23 cellular contexts compared by ENCODE assay signal in the genomic region with DNA sequence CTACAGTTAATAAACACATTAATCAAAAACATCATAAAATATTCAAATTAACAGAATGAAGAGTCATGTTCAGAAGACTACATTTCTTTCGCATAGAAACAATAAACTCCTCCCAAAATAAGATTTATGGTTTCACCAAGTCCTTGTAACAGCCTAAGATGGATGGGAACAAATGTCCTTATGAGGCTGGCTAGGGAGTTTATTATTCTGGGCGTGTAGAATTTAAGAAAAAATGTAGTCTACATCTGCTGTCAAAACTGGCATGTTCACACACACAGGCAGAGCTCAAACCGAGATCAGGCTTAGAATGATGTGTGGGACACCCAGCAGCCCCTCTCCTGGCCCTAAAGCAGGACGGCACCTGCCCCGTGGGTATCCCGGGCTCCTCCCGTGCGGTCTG.
"Had no signal": no experiment of that assay in that cellular context is flagged by ENCODE, and none has a peak within 500 bp of the region (broad histone marks: within the 10 kb centered on the region; RNA-seq: fewer than 3 reads in every experiment).

No MANE protein-coding gene starts in this region.

- H3K27me3 ChIP-seq: dorsolateral prefrontal cortex, gastrocnemius medialis, left lung, pancreas, right lobe of liver, spleen, tibial nerve, upper lobe of right lung, uterus had no signal

- H3K36me3 ChIP-seq: gastrocnemius medialis, pancreas, right lobe of liver, upper lobe of right lung, uterus had no signal

- H3K27ac Mint-ChIP-seq: stimulated activated memory B cell treated with anti-CD40 and anti-IgM and Interleukin-4, amounts not matched to agents 10 μg/mL and 1 μg/mL and 100 μg/mL, for 72 hours; stimulated activated naive CD8-positive, alpha-beta T cell treated with anti-CD3 and anti-CD28 coated beads, Interleukin-15, Interleukin-2, amounts not matched to agents 100 ng/mL and 50 ng/mL, for 24 hours had no signal

- H3K9me3 Mint-ChIP-seq: stimulated activated memory B cell treated with anti-CD40 and anti-IgM and Interleukin-4, amounts not matched to agents 10 μg/mL and 1 μg/mL and 100 μg/mL, for 72 hours; stimulated activated naive CD8-positive, alpha-beta T cell treated with anti-CD3 and anti-CD28 coated beads, Interleukin-15, Interleukin-2, amounts not matched to agents 100 ng/mL and 50 ng/mL, for 24 hours had no signal

- H3K27ac ChIP-seq: left lung, pancreas, right lobe of liver, skin epidermis, spleen, thoracic aorta, tibial nerve, upper lobe of right lung, uterus had no signal

- H3K4me1 ChIP-seq: gastrocnemius medialis, left lung, pancreas, right lobe of liver, tibial nerve, upper lobe of right lung, uterus had no signal

- H3K4me3 Mint-ChIP-seq: naive thymus-derived CD8-positive, alpha-beta T cell; stimulated activated memory B cell treated with anti-CD40 and anti-IgM and Interleukin-4, amounts not matched to agents 10 μg/mL and 1 μg/mL and 100 μg/mL, for 72 hours; stimulated activated naive CD8-positive, alpha-beta T cell treated with anti-CD3 and anti-CD28 coated beads, Interleukin-15, Interleukin-2, amounts not matched to agents 100 ng/mL and 50 ng/mL, for 24 hours had no signal

- H3K27me3 Mint-ChIP-seq: naive thymus-derived CD8-positive, alpha-beta T cell; progenitor cell of endocrine pancreas; stimulated activated memory B cell treated with anti-CD40 and anti-IgM and Interleukin-4, amounts not matched to agents 10 μg/mL and 1 μg/mL and 100 μg/mL, for 72 hours; stimulated activated naive CD8-positive, alpha-beta T cell treated with anti-CD3 and anti-CD28 coated beads, Interleukin-15, Interleukin-2, amounts not matched to agents 100 ng/mL and 50 ng/mL, for 24 hours had no signal

- H3K4me3 ChIP-seq: dorsolateral prefrontal cortex, gastrocnemius medialis, left lung, pancreas, right lobe of liver, skin epidermis, spleen, thoracic aorta, tibial nerve, upper lobe of right lung, uterus had no signal

- H3K9me3 ChIP-seq: gastrocnemius medialis, left lung, pancreas, right lobe of liver, spleen, thoracic aorta, tibial nerve, upper lobe of right lung, uterus had no signal

- H3K4me1 Mint-ChIP-seq: naive thymus-derived CD8-positive, alpha-beta T cell; stimulated activated memory B cell treated with anti-CD40 and anti-IgM and Interleukin-4, amounts not matched to agents 10 μg/mL and 1 μg/mL and 100 μg/mL, for 72 hours had no signal

- DNase-seq: dorsolateral prefrontal cortex; effector CD4-positive, alpha-beta T cell; gastrocnemius medialis; head of caudate nucleus; mammary epithelial cell; mesendoderm; midbrain; occipital lobe; pancreas; spleen; stimulated activated CD4-positive, alpha-beta T cell treated with anti-CD3 and anti-CD28 coated beads, Interleukin-4, amount 100 ng/mL, for 4 hours; upper lobe of right lung; uterus had no signal

- ATAC-seq: gastrocnemius medialis; left lung; naive thymus-derived CD8-positive, alpha-beta T cell; pancreas; right lobe of liver; stimulated activated memory B cell treated with anti-CD40 and anti-IgM and Interleukin-4, amounts not matched to agents 10 μg/mL and 1 μg/mL and 100 μg/mL, for 72 hours; upper lobe of right lung had no signal

- FAIRE-seq: keratinocyte, pancreas had no signal
